ENCODE assay signal across 27 cellular contexts in the genomic region with DNA sequence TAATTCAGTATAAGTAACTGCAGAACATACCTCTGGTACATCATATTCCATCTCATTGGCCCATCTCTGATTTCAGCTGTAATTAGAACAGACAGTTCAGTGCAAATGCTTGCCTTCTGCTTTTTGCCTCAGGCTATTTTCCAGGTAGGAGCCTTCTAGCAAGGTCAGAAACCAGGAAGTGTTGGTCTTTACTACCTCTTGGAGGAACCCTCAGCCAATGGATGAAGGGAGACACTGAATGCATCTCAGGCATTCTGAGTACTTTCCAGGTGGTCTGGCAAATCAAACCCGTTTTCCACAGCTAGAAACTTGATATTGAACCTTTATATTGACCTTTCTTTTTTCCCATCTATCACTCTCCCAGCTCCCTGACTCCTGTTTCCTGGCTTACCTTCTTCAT.
DNase-seq lines count a peak whose midpoint lies in the region; ATAC-seq and TF ChIP-seq lines count a peak whose summit lies in the region.
"Had no signal": no experiment of that assay in that cellular context is flagged by ENCODE, and none has a peak within 500 bp of the region (broad histone marks: within the 10 kb centered on the region; RNA-seq: fewer than 3 reads in every experiment).

No MANE protein-coding gene starts in this region.

- H3K27me3 Mint-ChIP-seq in GM23338 (ENCODE audit: insufficient read depth, low read depth, poor library complexity) = peaks cover 1% of the 10 kb centered on the region
- H3K27me3 Mint-ChIP-seq: CD8-positive, alpha-beta memory T cell had no signal

- no peak overlapping the region for H3K4me3 ChIP-seq in GM23338
- H3K4me3 ChIP-seq: SK-N-MC had no signal

- no peak overlapping the region for H3K4me2 ChIP-seq in GM23338
- H3K4me2 ChIP-seq: KMS-11 had no signal

- H3K4me3 Mint-ChIP-seq in GM23338 = no peak overlapping the region
- H3K4me3 Mint-ChIP-seq: CD14-positive monocyte; CD8-positive, alpha-beta memory T cell had no signal

- H4K20me1 ChIP-seq in GM23338 (replicated peaks; ENCODE audit: insufficient read depth) = no peaks in the 10 kb centered on the region

- no peaks in the 10 kb centered on the region for H3F3A ChIP-seq in GM23338 (replicated peaks; ENCODE audit: low read depth)

- H3K9me3 Mint-ChIP-seq in GM23338 = no peaks in the 10 kb centered on the region

- no peak overlapping the region for H3K27ac Mint-ChIP-seq in GM23338
- H3K27ac Mint-ChIP-seq: CD14-positive monocyte; CD8-positive, alpha-beta memory T cell had no signal

- DNase-seq in NCI-H1417 (lab: John Stamatoyannopoulos, UW) (peak in 2 of 3 experiments; percentile 25 to 54), NCI-H1417 treated with DMSO at 0.1 percent for 48 hours (lab: John Stamatoyannopoulos, UW) (no peak), GM23338 (ENCODE audit: low spot score) (no peak), NCI-H69 (lab: John Stamatoyannopoulos, UW) (peak; percentile 60), iPS-NIHi7 (ENCODE audit: extremely low spot score) (peak; percentile 11)
- DNase-seq: 8988T; ACHN; BE2C; CD8-positive, alpha-beta memory T cell; DMS153; DND-41; IMR-90; MM.1S; NCI-H187 treated with DMSO at 0.1 percent for 48 hours; NCI-H2171 treated with DMSO at 0.1 percent for 48 hours; NCI-H446; NCI-H524 treated with DMSO at 0.1 percent for 48 hours; SHP77 treated with DMSO at 0.1 percent for 48 hours had no signal

- peak in 1 of 2 experiments; percentile 29; a peak in 1 of 4 replicates for TF ChIP-seq CTCF in GM23338 (conservative IDR thresholded peaks at IDR 0.05; ENCODE audit: low read depth in 2 of 2)

- H3K9me2 ChIP-seq in GM23338 (ENCODE audit: insufficient read depth) = peaks cover 3% of the 10 kb centered on the region; the same call in 1 of the 2 replicates

- H3K36me3 ChIP-seq in GM23338 (ENCODE audit: insufficient read depth) = no peaks in the 10 kb centered on the region
- H3K36me3 ChIP-seq: BE2C had no signal

- 0 out of 2 replicates have a peak overlapping the region, but pooled peaks have one; percentile 56 for H2AFZ ChIP-seq in GM23338

- no peaks in the 10 kb centered on the region for H3K27me3 ChIP-seq in GM23338 (ENCODE audit: insufficient read depth)
- H3K27me3 ChIP-seq: BE2C had no signal

- no peaks in the 10 kb centered on the region for H3K36me3 Mint-ChIP-seq in GM23338 (ENCODE audit: low read depth)
- H3K36me3 Mint-ChIP-seq: CD14-positive monocyte had no signal

- no peak overlapping the region for H3K27ac ChIP-seq in GM23338 (ENCODE audit: low read depth)
- H3K27ac ChIP-seq: KMS-11, RWPE1, SK-N-MC had no signal

- ATAC-seq in GM23338 (no peak), GM21717 (IDR thresholded peaks at IDR 0.05; ENCODE audit: unreplicated experiment) (no peak), GM18909 (IDR thresholded peaks at IDR 0.05; ENCODE audit: poor library complexity, unreplicated experiment) (no peak), GM19463 (IDR thresholded peaks at IDR 0.05; ENCODE audit: unreplicated experiment) (no peak)
- ATAC-seq: HCT116, Panc1 had no signal

- no peaks in the 10 kb centered on the region for H3K4me1 ChIP-seq in GM23338 (ENCODE audit: insufficient read depth)

- no peaks in the 10 kb centered on the region for H3K79me2 ChIP-seq in GM23338 (replicated peaks; ENCODE audit: insufficient read depth)

- peaks cover 12% of the 10 kb centered on the region for H3K4me1 Mint-ChIP-seq in GM23338
- H3K4me1 Mint-ChIP-seq: CD14-positive monocyte; CD8-positive, alpha-beta memory T cell had no signal

TF ChIP-seq in GM23338, 12 proteins besides CTCF, POLR2A, EP300 and RAD21:
- TF ChIP-seq STAT1 (IDR thresholded peaks at IDR 0.05; ENCODE audit: unreplicated experiment) (no peak), EZH2phosphoT487 (IDR thresholded peaks at IDR 0.05; ENCODE audit: unreplicated experiment) (no peak), JUNB (IDR thresholded peaks at IDR 0.05; ENCODE audit: unreplicated experiment) (no peak)

Comparison
In these comparisons a context has a peak if more than half of its experiments do, and no peak if none do; other contexts are left out.
1. DNase-seq: peak in NCI-H1417 (2 of 3), NCI-H69 (single experiment) and iPS-NIHi7 (single experiment); none in NCI-H1417 treated with DMSO at 0.1 percent for 48 hours (single experiment) and GM23338 (single experiment).